27 cellular contexts compared by ENCODE assay signal in genomic region chr2:190490502-190490901, GRCh38. TPM values are rescaled to one million over a fixed set of nuclear protein-coding genes. Genes with fewer than 3 reads are reported as not detected.
DNase-seq lines count a peak whose midpoint lies in the region; ATAC-seq, FAIRE-seq and TF ChIP-seq lines count a peak whose summit lies in the region.
"Had no signal": no experiment of that assay in that cellular context is flagged by ENCODE, and none has a peak within 500 bp of the region (broad histone marks: within the 10 kb centered on the region; RNA-seq: fewer than 3 reads in every experiment).

No MANE protein-coding gene starts in this region.

- H3K27me3 ChIP-seq in CD8-positive, alpha-beta T cell (ENCODE audit: insufficient read depth, low read length), result no peaks in the 10 kb centered on the region
- H3K27me3 ChIP-seq in K562 (ENCODE audit: control insufficient read depth in 2 of 2, insufficient read depth in 2 of 2, low read length in 2 of 2), result no peaks in the 10 kb centered on the region
- H3K27me3 ChIP-seq: BLaER1 treated with 17β-estradiol and CSF1 and Interleukin-3, amounts not matched to agents 10 nM and 100 nM had no signal

- peaks cover 25% of the 10 kb centered on the region for H3K36me3 ChIP-seq in CD8-positive, alpha-beta T cell (ENCODE audit: insufficient read depth, low read length)
- H3K36me3 ChIP-seq in K562 (ENCODE audit: control insufficient read depth, insufficient read depth, low read length), result no peaks in the 10 kb centered on the region

- POLR2A ChIA-PET in A549 (lab: Yijun Ruan, JAX) (no interaction called here), K562 (lab: Yijun Ruan, JAX) (no interaction called here)
- POLR2A ChIA-PET in CD8-positive, alpha-beta T cell (lab: Charles Lee), result interaction anchor here (0.7 to 1.3 kb wide), 2 partner anchors 10 to 1131 kb away, joined by 3 read pairs; no protein-coding TSS in a partner anchor

- no peak for ATAC-seq in A549
- no peak for ATAC-seq in CD8-positive, alpha-beta T cell
- no peak for ATAC-seq in K562
- no peak for ATAC-seq in GM21515 (IDR thresholded peaks at IDR 0.05; ENCODE audit: unreplicated experiment)
- no peak for ATAC-seq in GM21526 (IDR thresholded peaks at IDR 0.05; ENCODE audit: low FRiP score, unreplicated experiment)
- ATAC-seq: GM12878 had no signal

- peaks cover 58% of the 10 kb centered on the region for H3K4me1 Mint-ChIP-seq in CD8-positive, alpha-beta T cell (ENCODE audit: low read depth)
- peaks cover 17% of the 10 kb centered on the region for H3K4me1 Mint-ChIP-seq in neural crest cell

- H3K27ac Mint-ChIP-seq in CD8-positive, alpha-beta T cell, result peak overlapping the region; percentile 27
- H3K27ac Mint-ChIP-seq in neural crest cell (ENCODE audit: unreplicated experiment), result peak overlapping the region; percentile 23
- H3K27ac Mint-ChIP-seq: B cell had no signal

- H3K27ac ChIP-seq in A549 (no peak overlapping the region), K562 (ENCODE audit: extremely low read depth, low read depth, low read length) (no peak overlapping the region)
- H3K27ac ChIP-seq in CD8-positive, alpha-beta T cell (ENCODE audit: low read depth, low read length), result no peak overlapping the region
- H3K27ac ChIP-seq: BLaER1 treated with 17β-estradiol and CSF1 and Interleukin-3, amounts not matched to agents 10 nM and 100 nM; C4-2B had no signal

- DNase-seq in A549 (ENCODE audit: low read depth in 1 of 2, low spot score in 1 of 2), result no peak
- DNase-seq in CD8-positive, alpha-beta T cell, result no peak
- no peak for DNase-seq in K562 (ENCODE audit: extremely low read depth in 1 of 4, low spot score in 3 of 4)
- DNase-seq in neural crest cell (ENCODE audit: low read depth, low spot score), result no peak
- no peak for DNase-seq in NCI-H446 treated with DMSO at 0.1 percent for 48 hours (lab: John Stamatoyannopoulos, UW)
- DNase-seq in anterior cingulate cortex (lab: John Stamatoyannopoulos, UW), result no peak
- DNase-seq: 8988T; AML-193; CD4-positive, alpha-beta T cell; CD8-positive, alpha-beta memory T cell; COR-L47; DMS 273 treated with DMSO at 0.1 percent for 48 hours; DMS153; DMS53; DMS79; DND-41; EL; GDM1 had no signal

- no peaks in the 10 kb centered on the region for H3K27me3 Mint-ChIP-seq in CD8-positive, alpha-beta T cell (ENCODE audit: low read depth)
- H3K27me3 Mint-ChIP-seq in neural crest cell (ENCODE audit: low read depth), result no peaks in the 10 kb centered on the region
- H3K27me3 Mint-ChIP-seq: B cell; CD4-positive, alpha-beta T cell; CD8-positive, alpha-beta memory T cell had no signal

- no peak for TF ChIP-seq CTCF in A549 (IDR thresholded peaks at IDR 0.05)
- no peak for TF ChIP-seq CTCF in CD8-positive, alpha-beta T cell (IDR thresholded peaks at IDR 0.05)
- no peak for TF ChIP-seq CTCF in K562 (IDR thresholded peaks at IDR 0.05 in 2 of 3, conservative IDR thresholded peaks at IDR 0.05 in 1 of 3; ENCODE audit: insufficient read depth in 2 of 3, low read depth in 1 of 3, low read length in 3 of 3)
- no peak for TF ChIP-seq CTCF in neural crest cell (conservative IDR thresholded peaks at IDR 0.05)

- H3K4me3 ChIP-seq in A549 (no peak overlapping the region), K562 (no peak overlapping the region)
- no peak overlapping the region for H3K4me3 ChIP-seq in CD8-positive, alpha-beta T cell (ENCODE audit: low read depth, low read length)
- H3K4me3 ChIP-seq: BLaER1 treated with 17β-estradiol and CSF1 and Interleukin-3, amounts not matched to agents 10 nM and 100 nM; GM12878 had no signal

- no peak overlapping the region for H3K9ac ChIP-seq in K562 (ENCODE audit: insufficient read depth in 1 of 2, low read depth in 2 of 2, low read length in 2 of 2)
- H3K9ac ChIP-seq: BLaER1 treated with 17β-estradiol and CSF1 and Interleukin-3, amounts not matched to agents 10 nM and 100 nM had no signal

- no peak for TF ChIP-seq EP300 in A549 (IDR thresholded peaks at IDR 0.05)
- TF ChIP-seq EP300 in K562 (IDR thresholded peaks at IDR 0.05; ENCODE audit: low read length), result no peak

- H4K20me1 ChIP-seq in K562 (replicated peaks; ENCODE audit: control insufficient read depth, insufficient read depth, low read length), result no peaks in the 10 kb centered on the region
- H4K20me1 ChIP-seq: BLaER1 treated with 17β-estradiol and CSF1 and Interleukin-3, amounts not matched to agents 10 nM and 100 nM had no signal

- intact Hi-C loops in CD8-positive, alpha-beta T cell (cut with DNase I, micrococcal nuclease), result no loop called here
- intact Hi-C loops in K562 (cut with micrococcal nuclease), result no loop called here

- H3K36me3 Mint-ChIP-seq in CD8-positive, alpha-beta T cell, result peaks cover 85% of the 10 kb centered on the region
- peaks cover 21% of the 10 kb centered on the region for H3K36me3 Mint-ChIP-seq in neural crest cell (ENCODE audit: low read depth)

- H3K9me1 ChIP-seq in K562 (ENCODE audit: control insufficient read depth, insufficient read depth, low read length), result no peaks in the 10 kb centered on the region

- TF ChIP-seq RAD21 in A549 (conservative IDR thresholded peaks at IDR 0.05 in 1 of 2, IDR thresholded peaks at IDR 0.05 in 1 of 2) (no peak), K562 (CRISPR knock-in tag; conservative IDR thresholded peaks at IDR 0.05 in 1 of 2, IDR thresholded peaks at IDR 0.05 in 1 of 2) (no peak)

- no peaks in the 10 kb centered on the region for H3K9me3 ChIP-seq in A549
- H3K9me3 ChIP-seq in CD8-positive, alpha-beta T cell (ENCODE audit: low read length), result no peaks in the 10 kb centered on the region
- peaks cover 2% of the 10 kb centered on the region; the same call in 1 of the 2 replicates for H3K9me3 ChIP-seq in K562 (replicated peaks; ENCODE audit: control insufficient read depth, insufficient read depth, low read depth, low read length)

- H3K4me3 Mint-ChIP-seq in CD8-positive, alpha-beta T cell, result no peak overlapping the region
- H3K4me3 Mint-ChIP-seq in neural crest cell, result no peak overlapping the region
- H3K4me3 Mint-ChIP-seq: B cell; CD4-positive, alpha-beta T cell had no signal

- CTCF ChIA-PET in A549 (lab: Yijun Ruan, JAX) (no interaction called here), K562 (lab: Yijun Ruan, JAX; ENCODE audit: low intra/inter-chr PET ratio) (no interaction called here)
- CTCF ChIA-PET in CD8-positive, alpha-beta T cell (lab: Charles Lee), result no interaction called here

- 93% methylated on average over 3 of the region's 3 CpGs for WGBS in A549 (ENCODE audit: missing lambda C conversion rate)
- WGBS in K562 (ENCODE audit: insufficient coverage, low coverage, missing lambda C conversion rate), result 95% methylated on average over 2 of the region's 3 CpGs

- no peaks in the 10 kb centered on the region for H3K79me2 ChIP-seq in K562 (ENCODE audit: control insufficient read depth, insufficient read depth, low read length)

- FAIRE-seq in A549 (lab: Jason Lieb, UNC), result no peak
- FAIRE-seq in K562 (lab: Jason Lieb, UNC), result no peak
- FAIRE-seq: A204.1, GM12878, GM12892, GM18507 had no signal

- H3K4me1 ChIP-seq in A549 (no peaks in the 10 kb centered on the region), K562 (replicated peaks in 1 of 2; ENCODE audit: control insufficient read depth in 2 of 2, insufficient read depth in 2 of 2, low read length in 2 of 2) (peaks cover 0 to 4% of the 10 kb centered on the region in 2 experiments; a peak in 1 of 5 replicates)
- H3K4me1 ChIP-seq in CD8-positive, alpha-beta T cell (ENCODE audit: insufficient read depth, low read length), result no peaks in the 10 kb centered on the region
- H3K4me1 ChIP-seq: BLaER1 treated with 17β-estradiol and CSF1 and Interleukin-3, amounts not matched to agents 10 nM and 100 nM had no signal

- BruUV-seq in K562 (replicated peaks; lab: Mats Ljungman, UMichigan), result no TSS peak

- TF ChIP-seq POLR2A in A549 (IDR thresholded peaks at IDR 0.05; ENCODE audit: low read length), result no peak
- TF ChIP-seq POLR2A in K562 (conservative IDR thresholded peaks at IDR 0.05), result no peak

- no peak overlapping the region for H3K4me2 ChIP-seq in A549
- H3K4me2 ChIP-seq in K562 (ENCODE audit: insufficient read depth, low read length), result no peak overlapping the region
- H3K4me2 ChIP-seq: BLaER1 treated with 17β-estradiol and CSF1 and Interleukin-3, amounts not matched to agents 10 nM and 100 nM had no signal

- no peak overlapping the region for H2AFZ ChIP-seq in K562 (ENCODE audit: low read depth, low read length)

- in situ Hi-C loops in K562 (cut with MboI), result no loop called here

- peaks cover 15% of the 10 kb centered on the region for H3K9me3 Mint-ChIP-seq in CD8-positive, alpha-beta T cell
- H3K9me3 Mint-ChIP-seq in neural crest cell, result peaks cover 13% of the 10 kb centered on the region

TF ChIP-seq in A549, 52 proteins besides CTCF, POLR2A, EP300 and RAD21 (continues in another document):
- TF ChIP-seq CBX8 (IDR thresholded peaks at IDR 0.05) (no peak), RCOR1 (IDR thresholded peaks at IDR 0.05; ENCODE audit: low read depth, low read length) (no peak)

RNA-seq across cellular contexts. Expression of gene NEMP2, which starts 44.0 kb away (rescaled TPM):
- polyA plus RNA-seq in A549 (2011; rRNA removed), result 10.1 and 22.0 TPM in 2 replicates
- polyA plus RNA-seq in A549 (2012; cell fraction: cytosol; rRNA removed), result 2.7 and 3.2 TPM in 2 replicates
- polyA plus RNA-seq in A549 (2012; cell fraction: nucleus; rRNA removed), result 1.2 and 2.0 TPM in 2 replicates
- polyA plus RNA-seq in A549 (2017; fragmentation: RNase III; extraction: RNeasy Plus Mini Kit Qiagen cat#74134 plus additional on column Dnase treatment), result 7.1 to 8.1 TPM (median 7.2 TPM) in 3 replicates
- 22.8 and 24.1 TPM in 2 replicates for polyA minus RNA-seq in A549 (2011; rRNA and poly(A)+ RNA removed)
- total RNA-seq in CD8-positive, alpha-beta T cell, result 1 to 10 TPM; 7.2 to 7.8 TPM
- total RNA-seq in K562 (2011; cell fraction: chromatin; rRNA removed; ENCODE audit: low replicate concordance), result 6.9 and 7.5 TPM in 2 replicates
- 3.7 and 4.3 TPM in 2 replicates for total RNA-seq in K562 (2011; cell fraction: nucleolus; rRNA removed)
- 7.4 and 11.6 TPM in 2 replicates for total RNA-seq in K562 (2011; cell fraction: nucleoplasm; rRNA removed)
- 1.4 and 1.6 TPM in 2 replicates for total RNA-seq in K562 (2014; rRNA removed)
- 1.7 and 3.0 TPM in 2 replicates for total RNA-seq in K562 (2014; rRNA removed; fragmentation: Illumina TruSeq; extraction: Trizol)
- 2.0 and 2.2 TPM in 2 replicates for total RNA-seq in K562 (2015; rRNA removed; fragmentation: Illumina TruSeq; extraction: Trizol)
- total RNA-seq in K562 (2021), result 2.4 and 3.3 TPM in 2 replicates
- polyA plus RNA-seq in K562 (2011; rRNA removed), result 2.7 and 3.0 TPM in 2 replicates
- 0.55 and 3.2 TPM in 2 replicates for polyA plus RNA-seq in K562 (2011; cell fraction: cytosol; rRNA removed)
- polyA plus RNA-seq in K562 (2011; cell fraction: nucleus; rRNA removed), result 1.9 and 2.0 TPM in 2 replicates
- 2.1 and 2.2 TPM in 2 replicates for polyA plus RNA-seq in K562 (2012)
- 1.1 and 2.0 TPM in 2 replicates for polyA plus RNA-seq in K562 (2014; fragmentation: Illumina TruSeq; extraction: Trizol)
- polyA plus RNA-seq in K562 (2014; fragmentation: Nextera tagmentation; extraction: Ambion mirVana), result under 1 TPM; 0.32 to 0.36 TPM
- polyA plus RNA-seq in K562 (2014; rRNA removed), result 3.0 and 5.0 TPM in 2 replicates
- 9.7 and 10.6 TPM in 2 replicates for polyA minus RNA-seq in K562 (2011; rRNA and poly(A)+ RNA removed)
- 3.1 and 3.5 TPM in 2 replicates for polyA minus RNA-seq in K562 (2011; cell fraction: cytosol; rRNA and poly(A)+ RNA removed)
- 6.3 and 9.2 TPM in 2 replicates for polyA minus RNA-seq in K562 (2011; cell fraction: nucleus; rRNA and poly(A)+ RNA removed)
- total RNA-seq in neural crest cell, result 7.6 and 9.8 TPM in 2 replicates

Comparison
In these comparisons a context has a peak if more than half of its experiments do, and no peak if none do; other contexts are left out.
1. Of the 35 proteins assayed by ChIP-seq in both K562 and A549: peak only in K562: none; only in A549: MAFK; in both: none; in neither: 34.